27 cellular contexts compared by ENCODE assay signal in genomic region chr1:187568067-187568466, GRCh38.
DNase-seq lines count a peak whose midpoint lies in the region; ATAC-seq, FAIRE-seq and TF ChIP-seq lines count a peak whose summit lies in the region.
"Had no signal": no experiment of that assay in that cellular context is flagged by ENCODE, and none has a peak within 500 bp of the region (broad histone marks: within the 10 kb centered on the region; RNA-seq: fewer than 3 reads in every experiment).

No MANE protein-coding gene starts in this region.

- H3K36me3 ChIP-seq in neural cell (ENCODE audit: insufficient read depth, low read length): no peaks in the 10 kb centered on the region
- H3K36me3 ChIP-seq: BLaER1 treated with 17β-estradiol and CSF1 and Interleukin-3, amounts not matched to agents 10 nM and 100 nM had no signal

- peak; percentile 99 for TF ChIP-seq EP300 in neural cell (conservative IDR thresholded peaks at IDR 0.05; ENCODE audit: poor library complexity, severe bottlenecking)

- H3K36me3 Mint-ChIP-seq in activated CD4-positive, alpha-beta memory T cell treated with anti-CD3 and anti-CD28 coated beads, Interleukin-2, amount 10 ng/mL, durations not matched to agents 7 days and 5 days (ENCODE audit: low read depth): no peaks in the 10 kb centered on the region
- H3K36me3 Mint-ChIP-seq: CD8-positive, alpha-beta T cell had no signal

- H3K27me3 ChIP-seq in neural cell (ENCODE audit: insufficient read depth, low read depth, low read length): no peaks in the 10 kb centered on the region
- H3K27me3 ChIP-seq: BLaER1 treated with 17β-estradiol and CSF1 and Interleukin-3, amounts not matched to agents 10 nM and 100 nM had no signal

- H3K4me3 Mint-ChIP-seq in activated CD4-positive, alpha-beta memory T cell treated with anti-CD3 and anti-CD28 coated beads, Interleukin-2, amount 10 ng/mL, durations not matched to agents 7 days and 5 days: no peak overlapping the region
- H3K4me3 Mint-ChIP-seq: B cell; CD4-positive, alpha-beta T cell; CD8-positive, alpha-beta T cell had no signal

- no peak overlapping the region for H3K4me2 ChIP-seq in neural cell (ENCODE audit: low read length)
- H3K4me2 ChIP-seq: BLaER1 treated with 17β-estradiol and CSF1 and Interleukin-3, amounts not matched to agents 10 nM and 100 nM had no signal

- H3K27ac Mint-ChIP-seq in activated CD4-positive, alpha-beta memory T cell treated with anti-CD3 and anti-CD28 coated beads, Interleukin-2, amount 10 ng/mL, durations not matched to agents 7 days and 5 days: no peak overlapping the region
- H3K27ac Mint-ChIP-seq: B cell; CD4-positive, alpha-beta T cell; CD8-positive, alpha-beta T cell had no signal

- TF ChIP-seq RAD21 in neural cell (conservative IDR thresholded peaks at IDR 0.05): no peak

- no peaks in the 10 kb centered on the region for H4K20me1 ChIP-seq in neural cell (ENCODE audit: insufficient read depth)
- H4K20me1 ChIP-seq: BLaER1 treated with 17β-estradiol and CSF1 and Interleukin-3, amounts not matched to agents 10 nM and 100 nM had no signal

- no peaks in the 10 kb centered on the region for H3K79me2 ChIP-seq in neural cell (replicated peaks; ENCODE audit: insufficient read depth, low read length)

- no peak overlapping the region for H3K4me3 ChIP-seq in neural cell (ENCODE audit: low read length)
- H3K4me3 ChIP-seq: BLaER1 treated with 17β-estradiol and CSF1 and Interleukin-3, amounts not matched to agents 10 nM and 100 nM; GM12878 had no signal

- H3K9me3 ChIP-seq in neural cell (ENCODE audit: low read length): no peaks in the 10 kb centered on the region
- H3K9me3 ChIP-seq: Caco-2 had no signal

- no peaks in the 10 kb centered on the region for H3K9me3 Mint-ChIP-seq in activated CD4-positive, alpha-beta memory T cell treated with anti-CD3 and anti-CD28 coated beads, Interleukin-2, amount 10 ng/mL, durations not matched to agents 7 days and 5 days

- H3K9me2 ChIP-seq in neural cell (ENCODE audit: insufficient read depth, low read length): no peaks in the 10 kb centered on the region

- no peaks in the 10 kb centered on the region for H3K27me3 Mint-ChIP-seq in activated CD4-positive, alpha-beta memory T cell treated with anti-CD3 and anti-CD28 coated beads, Interleukin-2, amount 10 ng/mL, durations not matched to agents 7 days and 5 days
- H3K27me3 Mint-ChIP-seq: B cell; CD4-positive, alpha-beta T cell had no signal

- H2AFZ ChIP-seq in neural cell (ENCODE audit: low read depth, low read length): no peak overlapping the region

- peak; percentile 80 for FAIRE-seq in D721Med (lab: Jason Lieb, UNC)
- FAIRE-seq: GM12878, GM12892, GM18507, GM19239 had no signal

- H3F3A ChIP-seq in neural cell (ENCODE audit: insufficient read depth, low read length, poor library complexity, severe bottlenecking): no peaks in the 10 kb centered on the region

- H3K4me1 Mint-ChIP-seq in activated CD4-positive, alpha-beta memory T cell treated with anti-CD3 and anti-CD28 coated beads, Interleukin-2, amount 10 ng/mL, durations not matched to agents 7 days and 5 days: no peaks in the 10 kb centered on the region
- H3K4me1 Mint-ChIP-seq: B cell had no signal

- no peak overlapping the region for H3K27ac ChIP-seq in neural cell (ENCODE audit: low read length)
- H3K27ac ChIP-seq: BLaER1 treated with 17β-estradiol and CSF1 and Interleukin-3, amounts not matched to agents 10 nM and 100 nM; C4-2B had no signal

- POLR2A ChIA-PET in activated CD4-positive, alpha-beta memory T cell treated with anti-CD3 and anti-CD28 coated beads, Interleukin-2, amount 10 ng/mL, durations not matched to agents 7 days and 5 days (lab: Charles Lee): interaction anchor here (0.6 kb wide), 1 partner anchor 103 kb away, joined by 3 read pairs; no protein-coding TSS in a partner anchor

- TF ChIP-seq CTCF in D721Med (IDR thresholded peaks at IDR 0.05; ENCODE audit: insufficient read depth, missing control alignments) (no peak), neural cell (IDR thresholded peaks at IDR 0.05; ENCODE audit: poor library complexity, severe bottlenecking) (no peak)

- DNase-seq in D721Med (ENCODE audit: insufficient read length, low spot score) (no peak), DMS53 (lab: John Stamatoyannopoulos, UW) (peak; percentile 77), NCI-H526 (lab: John Stamatoyannopoulos, UW) (peak; percentile 47 to 72), occipital lobe (lab: John Stamatoyannopoulos, UW) (no peak)
- no peak for DNase-seq in activated CD4-positive, alpha-beta memory T cell treated with anti-CD3 and anti-CD28 coated beads, Interleukin-2, amount 10 ng/mL, durations not matched to agents 7 days and 5 days
- no peak for DNase-seq in activated CD4-positive, alpha-beta T cell treated with anti-CD3 and anti-CD28 coated beads, Interleukin-2, amount 50 U/mL, for 4 hours
- DNase-seq: 8988T; AML-193; Caco-2; Calu3; CD4-positive, alpha-beta T cell; CD8-positive, alpha-beta T cell; DMS 273 treated with DMSO at 0.1 percent for 48 hours; DMS153; DMS79; DND-41; EL; GDM1 had no signal

- no peak overlapping the region for H3K9ac ChIP-seq in neural cell (ENCODE audit: low read length)
- H3K9ac ChIP-seq: BLaER1 treated with 17β-estradiol and CSF1 and Interleukin-3, amounts not matched to agents 10 nM and 100 nM had no signal

- no peak for ATAC-seq in HG02678 (IDR thresholded peaks at IDR 0.05; ENCODE audit: unreplicated experiment)
- ATAC-seq: CD8-positive, alpha-beta T cell; GM12878 had no signal

- CTCF ChIA-PET in activated CD4-positive, alpha-beta memory T cell treated with anti-CD3 and anti-CD28 coated beads, Interleukin-2, amount 10 ng/mL, durations not matched to agents 7 days and 5 days (lab: Charles Lee): no interaction called here

TF ChIP-seq in neural cell, 6 proteins besides CTCF, POLR2A, EP300 and RAD21:
- TF ChIP-seq POLR2AphosphoS5 (IDR thresholded peaks at IDR 0.05) (peak; percentile 95), TAF1 (IDR thresholded peaks at IDR 0.05; ENCODE audit: low read depth) (no peak), REST (IDR thresholded peaks at IDR 0.05; ENCODE audit: borderline replicate concordance) (peak; percentile 64)

Comparison
In these comparisons a context has a peak if more than half of its experiments do, and no peak if none do; other contexts are left out.
1. DNase-seq: peak in DMS53 (single experiment) and NCI-H526 (2 of 2); none in D721Med (single experiment), occipital lobe (single experiment), activated CD4-positive, alpha-beta memory T cell treated with anti-CD3 and anti-CD28 coated beads, Interleukin-2, amount 10 ng/mL, durations not matched to agents 7 days and 5 days (single experiment) and activated CD4-positive, alpha-beta T cell treated with anti-CD3 and anti-CD28 coated beads, Interleukin-2, amount 50 U/mL, for 4 hours (0 of 2).